8 cellular contexts compared by ENCODE assay signal in the genomic region with DNA sequence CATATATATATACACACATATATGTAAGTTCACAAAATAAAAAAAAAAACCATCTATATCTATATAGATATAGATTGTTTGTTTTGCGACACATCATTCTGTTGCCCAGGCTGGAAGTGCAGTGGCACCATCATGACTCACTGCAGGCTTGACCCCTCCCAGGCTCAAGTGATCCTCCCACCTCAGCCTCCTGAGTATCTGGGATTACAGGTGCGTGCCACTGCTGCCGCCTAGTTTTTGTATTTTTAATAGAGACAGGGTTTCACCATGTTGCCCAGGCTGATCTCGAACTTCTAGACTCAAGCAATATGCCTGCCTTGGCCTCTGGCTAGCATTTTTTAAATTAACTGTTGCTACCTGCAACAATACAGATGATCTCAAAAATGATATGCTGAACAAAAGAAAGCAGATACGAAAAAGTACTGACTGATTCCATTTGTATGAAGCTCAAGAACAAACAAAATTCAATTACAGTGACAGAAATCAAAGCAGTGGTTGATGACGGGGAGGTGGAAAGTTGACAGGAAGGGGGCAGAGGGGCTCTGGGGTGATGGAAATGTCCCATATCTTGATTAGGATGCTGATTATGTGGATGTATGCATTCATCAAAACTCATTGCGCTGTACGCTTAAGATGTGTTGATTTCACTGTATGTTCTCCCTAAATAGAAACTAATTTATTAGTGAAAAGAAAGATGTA. TPM values are rescaled to one million over a fixed set of nuclear protein-coding genes. Genes with fewer than 3 reads are reported as not detected.
DNase-seq lines count a peak whose midpoint lies in the region; ATAC-seq, FAIRE-seq and TF ChIP-seq lines count a peak whose summit lies in the region.

No MANE protein-coding gene starts in this region.

- 96% methylated on average over 8 of the region's 8 CpGs for WGBS in HepG2 (ENCODE audit: low lambda C conversion rate)
- 91% methylated on average over 8 of the region's 8 CpGs for WGBS in right lobe of liver (ENCODE audit: insufficient coverage, low coverage, low lambda C conversion rate, missing lambda C conversion rate)
- WGBS in esophagus muscularis mucosa, result 91% methylated on average over 8 of the region's 8 CpGs

- no peak overlapping the region for H3K4me2 ChIP-seq in HepG2 (ENCODE audit: low read depth, low read length)

- peaks cover 24% of the 10 kb centered on the region for H3K36me3 Mint-ChIP-seq in dendritic cell treated with granulocyte-macrophage colony-stimulating factor and Interleukin-4, amounts not matched to agents 40 ng/mL and 50 ng/mL, for 4 days (ENCODE audit: low read depth)

- H2AFZ ChIP-seq in HepG2 (ENCODE audit: low read length), result no peak overlapping the region

- ATAC-seq in HepG2, result peak; percentile 34; the same call in 2 of the 3 replicates
- ATAC-seq in right lobe of liver, result no peak
- no peak for ATAC-seq in thoracic aorta (ENCODE audit: insufficient number of reproducible peaks, low FRiP score, low read depth)

- no TSS peak for BruUV-seq in HepG2 (replicated peaks; lab: Mats Ljungman, UMichigan)

- H3K36me3 ChIP-seq in HepG2 (replicated peaks in 1 of 2; ENCODE audit: control insufficient read depth in 1 of 2, insufficient read depth in 2 of 2, low read length in 2 of 2) (no peaks in the 10 kb centered on the region; a peak in 1 of 5 replicates), right lobe of liver (no peaks in the 10 kb centered on the region), thoracic aorta (no peaks in the 10 kb centered on the region), esophagus muscularis mucosa (no peaks in the 10 kb centered on the region)

- TF ChIP-seq RAD21 in HepG2 (CRISPR knock-in tag; IDR thresholded peaks at IDR 0.05), result no peak

- H3K4me3 ChIP-seq in HepG2 (replicated peaks in 1 of 3; ENCODE audit: insufficient read depth in 1 of 3, low read depth in 2 of 3, low read length in 3 of 3), result no peak overlapping the region
- H3K4me3 ChIP-seq in right lobe of liver, result no peak overlapping the region
- H3K4me3 ChIP-seq in thoracic aorta, result peak overlapping the region; percentile 68
- no peak overlapping the region for H3K4me3 ChIP-seq in esophagus muscularis mucosa

- CTCF ChIA-PET in HepG2 (lab: Yijun Ruan, JAX; ENCODE audit: low intra/inter-chr PET ratio, low total read pairs), result no interaction called here

- H4K20me1 ChIP-seq in HepG2 (ENCODE audit: insufficient read depth, low read length), result peaks cover 7% of the 10 kb centered on the region; the same call in 1 of the 2 replicates

- H3K4me1 ChIP-seq in HepG2 (ENCODE audit: insufficient read depth, low read length) (peaks cover 36% of the 10 kb centered on the region), right lobe of liver (no peaks in the 10 kb centered on the region), thoracic aorta (ENCODE audit: control insufficient read depth in 1 of 2, low read depth in 2 of 2) (peaks cover 19 to 37% of the 10 kb centered on the region in 2 donors), esophagus muscularis mucosa (peaks cover 10 to 31% (median 22%) of the 10 kb centered on the region in 4 donors)

- no peaks in the 10 kb centered on the region for H3K27me3 ChIP-seq in HepG2 (ENCODE audit: control insufficient read depth in 1 of 2, insufficient read depth in 2 of 2, low read length in 2 of 2)
- no peaks in the 10 kb centered on the region for H3K27me3 ChIP-seq in right lobe of liver
- no peaks in the 10 kb centered on the region for H3K27me3 ChIP-seq in thoracic aorta (replicated peaks; ENCODE audit: insufficient read depth)
- H3K27me3 ChIP-seq in esophagus muscularis mucosa, result no peaks in the 10 kb centered on the region

- H3K9me3 ChIP-seq in HepG2 (ENCODE audit: low read length) (no peaks in the 10 kb centered on the region), right lobe of liver (no peaks in the 10 kb centered on the region), thoracic aorta (no peaks in the 10 kb centered on the region), esophagus muscularis mucosa (no peaks in the 10 kb centered on the region)

- DNase-seq in HepG2 (ENCODE audit: low spot score) (peak; percentile 59), right lobe of liver (no peak), SK-MEL-5 (ENCODE audit: low read depth, low spot score) (peak; percentile 34), thoracic aorta (ENCODE audit: low spot score) (no peak), esophagus muscularis mucosa (ENCODE audit: extremely low spot score) (no peak), NCI-H2081 (lab: John Stamatoyannopoulos, UW) (no peak), NCI-H1048 (lab: John Stamatoyannopoulos, UW) (no peak)

- in situ Hi-C loops in HepG2 (cut with HindIII; ENCODE audit: extremely low pct_ligation_motif_present, low pct_unique_long_range_greater_than_20kb) (no loop called here), SK-MEL-5 (cut with HindIII; ENCODE audit: low pct_unique_long_range_greater_than_20kb, low sequenced_read_pairs) (no loop called here)

- H3K9ac ChIP-seq in HepG2 (ENCODE audit: insufficient read depth, low read depth, low read length), result no peak overlapping the region

- peak overlapping the region; percentile 41 for H3K4me3 Mint-ChIP-seq in dendritic cell treated with granulocyte-macrophage colony-stimulating factor and Interleukin-4, amounts not matched to agents 40 ng/mL and 50 ng/mL, for 4 days

- POLR2A ChIA-PET in HepG2 (lab: Yijun Ruan, JAX), result no interaction called here

- no peak for FAIRE-seq in HepG2 (lab: Jason Lieb, UNC)

- peak overlapping the region; percentile 95 for H3K27ac Mint-ChIP-seq in dendritic cell treated with granulocyte-macrophage colony-stimulating factor and Interleukin-4, amounts not matched to agents 40 ng/mL and 50 ng/mL, for 4 days

- intact Hi-C loops in HepG2 (cut with micrococcal nuclease; ENCODE audit: unreplicated experiment), result no loop called here
- intact Hi-C loops in right lobe of liver (cut with DNase I), result no loop called here
- intact Hi-C loops in dendritic cell treated with granulocyte-macrophage colony-stimulating factor and Interleukin-4, amounts not matched to agents 40 ng/mL and 50 ng/mL, for 4 days (cut with micrococcal nuclease), result loop anchor here (2.0 kb wide), 1 partner anchor 27 kb away; no protein-coding TSS in a partner anchor
- intact Hi-C loops in esophagus muscularis mucosa (cut with DNase I), result no loop called here

- TF ChIP-seq POLR2A in HepG2 (IDR thresholded peaks at IDR 0.05; ENCODE audit: insufficient read depth in 1 of 2, low read depth in 2 of 2, low read length in 2 of 2), result no peak
- TF ChIP-seq POLR2A in right lobe of liver (IDR thresholded peaks at IDR 0.05), result no peak
- TF ChIP-seq POLR2A in esophagus muscularis mucosa (IDR thresholded peaks at IDR 0.05; ENCODE audit: low read depth), result no peak

- no peaks in the 10 kb centered on the region for H3K27me3 Mint-ChIP-seq in dendritic cell treated with granulocyte-macrophage colony-stimulating factor and Interleukin-4, amounts not matched to agents 40 ng/mL and 50 ng/mL, for 4 days

- H3K9me3 Mint-ChIP-seq in dendritic cell treated with granulocyte-macrophage colony-stimulating factor and Interleukin-4, amounts not matched to agents 40 ng/mL and 50 ng/mL, for 4 days, result no peaks in the 10 kb centered on the region

- H3K79me2 ChIP-seq in HepG2 (ENCODE audit: insufficient read depth, low read length), result peaks cover 57% of the 10 kb centered on the region

- H3K27ac ChIP-seq in HepG2 (ENCODE audit: extremely low read length, insufficient read depth, low read length), result no peak overlapping the region
- H3K27ac ChIP-seq in right lobe of liver, result peak overlapping the region in 1 of 3 donors; percentile 71
- peak overlapping the region; percentile 72 to 90 for H3K27ac ChIP-seq in thoracic aorta
- peak overlapping the region in 2 of 4 donors; percentile 75 to 76 for H3K27ac ChIP-seq in esophagus muscularis mucosa (replicated peaks in 1 of 4)

- TF ChIP-seq CTCF in HepG2 (CRISPR knock-in tag; IDR thresholded peaks at IDR 0.05) (no peak), right lobe of liver (IDR thresholded peaks at IDR 0.05) (no peak), thoracic aorta (IDR thresholded peaks at IDR 0.05) (no peak), esophagus muscularis mucosa (IDR thresholded peaks at IDR 0.05) (no peak)

- TF ChIP-seq EP300 in HepG2 (IDR thresholded peaks at IDR 0.05; ENCODE audit: low read depth in 2 of 2, low read length in 2 of 2) (no peak), HepG2 (CRISPR knock-in tag; IDR thresholded peaks at IDR 0.05; ENCODE audit: borderline replicate concordance) (no peak), esophagus muscularis mucosa (IDR thresholded peaks at IDR 0.05) (no peak)

- peaks cover 72% of the 10 kb centered on the region for H3K4me1 Mint-ChIP-seq in dendritic cell treated with granulocyte-macrophage colony-stimulating factor and Interleukin-4, amounts not matched to agents 40 ng/mL and 50 ng/mL, for 4 days (ENCODE audit: low read depth)

RNA-seq across cellular contexts. Expression of gene ATXN1, which starts 49.6 kb away (rescaled TPM):
- 16.3 and 20.7 TPM in 2 replicates for total RNA-seq in HepG2 (2016; rRNA removed; fragmentation: Illumina TruSeq; extraction: Trizol)
- 21.4 and 22.2 TPM in 2 replicates for total RNA-seq in HepG2 (2016; cell fraction: cytosol; rRNA removed; fragmentation: Illumina TruSeq; extraction: Trizol; ENCODE audit: low read depth)
- total RNA-seq in HepG2 (2016; cell fraction: insoluble cytoplasmic fraction; rRNA removed; fragmentation: Illumina TruSeq; extraction: Trizol), result 15.7 and 19.7 TPM in 2 replicates
- 19.8 and 25.4 TPM in 2 replicates for total RNA-seq in HepG2 (2016; cell fraction: membrane; rRNA removed; fragmentation: Illumina TruSeq; extraction: Trizol)
- total RNA-seq in HepG2 (2016; cell fraction: nucleus; rRNA removed; fragmentation: Illumina TruSeq; extraction: Trizol), result 49.6 and 54.8 TPM in 2 replicates
- 39.5 and 40.2 TPM in 2 replicates for polyA plus RNA-seq in HepG2 (2011; rRNA removed)
- 18.2 and 19.6 TPM in 2 replicates for polyA plus RNA-seq in HepG2 (2011; cell fraction: cytosol; rRNA removed)
- 69.8 and 87.7 TPM in 2 replicates for polyA plus RNA-seq in HepG2 (2011; cell fraction: nucleus; rRNA removed)
- 20.4 and 28.6 TPM in 2 replicates for polyA plus RNA-seq in HepG2 (2012)
- 2.6 and 3.3 TPM in 2 replicates for polyA plus RNA-seq in HepG2 (2016; cell fraction: cytosol; fragmentation: Illumina TruSeq; extraction: Trizol; ENCODE audit: low read depth)
- polyA plus RNA-seq in HepG2 (2016; cell fraction: insoluble cytoplasmic fraction; fragmentation: Illumina TruSeq; extraction: Trizol; ENCODE audit: low read depth), result 12.1 and 12.2 TPM in 2 replicates
- polyA plus RNA-seq in HepG2 (2016; cell fraction: membrane; fragmentation: Illumina TruSeq; extraction: Trizol; ENCODE audit: low read depth), result 4.0 and 4.1 TPM in 2 replicates
- 18.8 TPM in 2 replicates for polyA plus RNA-seq in HepG2 (2016; cell fraction: nucleus; fragmentation: Illumina TruSeq; extraction: Trizol; ENCODE audit: insufficient read depth, low read depth)
- 13.4 and 120 TPM in 2 replicates for polyA minus RNA-seq in HepG2 (2011; rRNA and poly(A)+ RNA removed; ENCODE audit: low replicate concordance)
- 36.1 and 49.7 TPM in 2 replicates for polyA minus RNA-seq in HepG2 (2011; cell fraction: cytosol; rRNA and poly(A)+ RNA removed)
- 200 and 217 TPM in 2 replicates for polyA minus RNA-seq in HepG2 (2011; cell fraction: nucleus; rRNA and poly(A)+ RNA removed)
- total RNA-seq in right lobe of liver, result 10 to 100 TPM; 23.2 to 28.7 (median 25.0) TPM
- 13.4 and 17.2 TPM in 2 replicates for total RNA-seq in SK-MEL-5 (2014; rRNA removed; shearing (Covaris generic))
- polyA plus RNA-seq in SK-MEL-5 (2015; cell fraction: cytosol; rRNA removed), result 9.8 and 20.6 TPM in 2 replicates
- polyA plus RNA-seq in SK-MEL-5 (2015; cell fraction: nucleus; rRNA removed), result 36.2 and 46.0 TPM in 2 replicates
- total RNA-seq in thoracic aorta, result 10 to 100 TPM; 59.8 to 62.4 TPM
- 10 to 100 TPM; 42.4 to 74.9 (median 52.1) TPM for total RNA-seq in esophagus muscularis mucosa

Comparison
In these comparisons a context has a peak if more than half of its experiments do, and no peak if none do; other contexts are left out.
1. DNase-seq: peak in HepG2 (single experiment) and SK-MEL-5 (single experiment); none in right lobe of liver (0 of 3), thoracic aorta (single experiment), esophagus muscularis mucosa (single experiment), NCI-H2081 (0 of 2) and NCI-H1048 (single experiment).